10 cellular contexts compared by ENCODE assay signal in the genomic region with DNA sequence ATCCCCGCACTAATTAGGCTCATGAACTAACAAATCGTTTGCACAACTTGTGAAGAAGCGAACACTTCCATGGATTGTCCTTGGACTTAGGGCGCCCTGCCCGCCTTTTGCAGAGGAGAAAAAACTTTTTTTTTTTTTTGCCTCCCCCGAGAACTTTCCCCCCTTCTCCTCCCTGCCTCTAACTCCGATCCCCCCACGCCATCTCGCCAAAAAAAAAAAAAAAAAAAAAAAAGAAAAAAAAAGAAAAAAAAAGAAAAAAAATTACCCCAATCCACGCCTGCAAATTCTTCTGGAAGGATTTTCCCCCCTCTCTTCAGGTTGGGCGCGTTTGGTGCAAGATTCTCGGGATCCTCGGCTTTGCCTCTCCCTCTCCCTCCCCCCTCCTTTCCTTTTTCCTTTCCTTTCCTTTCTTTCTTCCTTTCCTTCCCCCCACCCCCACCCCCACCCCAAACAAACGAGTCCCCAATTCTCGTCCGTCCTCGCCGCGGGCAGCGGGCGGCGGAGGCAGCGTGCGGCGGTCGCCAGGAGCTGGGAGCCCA. TPM values are rescaled to one million over a fixed set of nuclear protein-coding genes. Genes with fewer than 3 reads are reported as not detected.
DNase-seq lines count a peak whose midpoint lies in the region; ATAC-seq and TF ChIP-seq lines count a peak whose summit lies in the region.
"Had no signal": no experiment of that assay in that cellular context is flagged by ENCODE, and none has a peak within 500 bp of the region (broad histone marks: within the 10 kb centered on the region; RNA-seq: fewer than 3 reads in every experiment).

A gene (plus strand): TSS at position 41 of the 539 bp plus-strand sequence. CDS start 522 bp downstream, outside the sequence.

- TF ChIP-seq CTCF in stomach (IDR thresholded peaks at IDR 0.05): no peak

- H3K27ac Mint-ChIP-seq in activated CD4-positive, alpha-beta T cell treated with anti-CD3 and anti-CD28 coated beads, Interleukin-2, amount 10 ng/mL, durations not matched to agents 24 days and 14 days: peak within 1 kb of the TSS; percentile 80

- H3K27me3 ChIP-seq in adipocyte (replicated peaks; ENCODE audit: control insufficient read depth, insufficient read depth, low read length): no peaks in the 10 kb centered on the region
- peaks cover 100% of the 10 kb centered on the region for H3K27me3 ChIP-seq in iPS-20b (ENCODE audit: insufficient read depth, low read length)
- H3K27me3 ChIP-seq in stomach: peaks cover 76 to 100% (median 96%) of the 10 kb centered on the region in 3 donors

- H3K4me3 ChIP-seq in adipocyte (ENCODE audit: low read length) (peak within 1 kb of the TSS; percentile 96), iPS-20b (ENCODE audit: low read length) (peak within 1 kb of the TSS; percentile 59), stomach (peak within 1 kb of the TSS; percentile 29 to 45 (median 35))

- WGBS in stomach, 5 donors: 7 to 11% (median 10%) methylated on average over 20 to 27 of the region's 27 CpGs

- no peaks in the 10 kb centered on the region for H3K9me3 Mint-ChIP-seq in activated CD4-positive, alpha-beta T cell treated with anti-CD3 and anti-CD28 coated beads, Interleukin-2, amount 10 ng/mL, durations not matched to agents 24 days and 14 days

- H3K4me1 ChIP-seq in adipocyte (ENCODE audit: control insufficient read depth, insufficient read depth, low read length) (peaks cover 35% of the 10 kb centered on the region), iPS-20b (ENCODE audit: insufficient read depth, low read length) (peaks cover 6% of the 10 kb centered on the region; the same call in 1 of the 2 replicates), stomach (peaks cover 41 to 67% (median 56%) of the 10 kb centered on the region in 4 donors)

- no peak for TF ChIP-seq EP300 in stomach (IDR thresholded peaks at IDR 0.05)

- H3K27me3 Mint-ChIP-seq in activated CD4-positive, alpha-beta T cell treated with anti-CD3 and anti-CD28 coated beads, Interleukin-2, amount 10 ng/mL, durations not matched to agents 24 days and 14 days: peaks cover 83% of the 10 kb centered on the region

- H3K9me3 ChIP-seq in adipocyte (ENCODE audit: control insufficient read depth, low read length) (no peaks in the 10 kb centered on the region), iPS-20b (ENCODE audit: insufficient read depth, low read depth, low read length) (no peaks in the 10 kb centered on the region; the same call in 1 of the 2 replicates), stomach (no peaks in the 10 kb centered on the region)

- intact Hi-C loops in activated CD4-positive, alpha-beta T cell treated with anti-CD3 and anti-CD28 coated beads, Interleukin-2, amount 10 ng/mL, durations not matched to agents 24 days and 14 days (cut with micrococcal nuclease): no loop called here
- intact Hi-C loops in stomach (cut with DNase I; ENCODE audit: low total_unique reads): no loop called here

- H3K27ac ChIP-seq in iPS-20b (ENCODE audit: low read length) (no peak within 1 kb of the TSS), stomach (no peak within 1 kb of the TSS)

- H3K4me3 Mint-ChIP-seq in activated CD4-positive, alpha-beta T cell treated with anti-CD3 and anti-CD28 coated beads, Interleukin-2, amount 10 ng/mL, durations not matched to agents 24 days and 14 days: peak within 1 kb of the TSS; percentile 19

- peaks cover 6% of the 10 kb centered on the region for H3K36me3 Mint-ChIP-seq in activated CD4-positive, alpha-beta T cell treated with anti-CD3 and anti-CD28 coated beads, Interleukin-2, amount 10 ng/mL, durations not matched to agents 24 days and 14 days (ENCODE audit: low read depth)

- no peak for DNase-seq in activated CD4-positive, alpha-beta T cell treated with anti-CD3 and anti-CD28 coated beads, Interleukin-2, amount 10 ng/mL, durations not matched to agents 24 days and 14 days
- no peak for DNase-seq in activated CD4-positive, alpha-beta T cell treated with anti-CD3 and anti-CD28 coated beads, Interleukin-2, amount 50 U/mL, for 48 hours
- no peak for DNase-seq in adipocyte (ENCODE audit: low read depth)
- DNase-seq in stomach: no peak
- no peak for DNase-seq in middle frontal gyrus (ENCODE audit: extremely low spot score, low spot score)

- peaks cover 10% of the 10 kb centered on the region for H3K4me1 Mint-ChIP-seq in activated CD4-positive, alpha-beta T cell treated with anti-CD3 and anti-CD28 coated beads, Interleukin-2, amount 10 ng/mL, durations not matched to agents 24 days and 14 days

- peak within 1 kb of the TSS; percentile 96 for H3K9ac ChIP-seq in adipocyte (ENCODE audit: low read length)
- H3K9ac ChIP-seq in iPS-20b (ENCODE audit: low read depth, low read length): no peak within 1 kb of the TSS

- H3K36me3 ChIP-seq in adipocyte (ENCODE audit: control insufficient read depth, insufficient read depth, low read length, severe bottlenecking) (no peaks in the 10 kb centered on the region), iPS-20b (ENCODE audit: insufficient read depth, low read depth, low read length) (no peaks in the 10 kb centered on the region), stomach (no peaks in the 10 kb centered on the region)

- ATAC-seq in GM18519 (IDR thresholded peaks at IDR 0.05; ENCODE audit: low FRiP score, unreplicated experiment) (no peak), HG03378 (IDR thresholded peaks at IDR 0.05; ENCODE audit: unreplicated experiment) (no peak)

- no peak for TF ChIP-seq POLR2A in stomach (IDR thresholded peaks at IDR 0.05)

RNA-seq across cellular contexts. Expression of the gene that starts here (rescaled TPM):
- total RNA-seq in activated CD4-positive, alpha-beta T cell treated with anti-CD3 and anti-CD28 coated beads, Interleukin-2, amount 10 ng/mL, durations not matched to agents 24 days and 14 days: not detected in 2 replicates
- not detected for total RNA-seq in stomach
- under 1 TPM in 1 of 3 donors, not detected in 2; 0.18 TPM for polyA plus RNA-seq in stomach
- polyA plus RNA-seq: AG04450, aorta had no signal

Comparison
In these comparisons a context has a peak if more than half of its experiments do, and no peak if none do; other contexts are left out.
1. H3K4me3 ChIP-seq: peak in every context shown above with its lines; median percentile 96 in adipocyte; 59 in iPS-20b; 35 in stomach.